Comparison of ENCODE assay signal across 8 cellular contexts in genomic region chr11:26595207-26595865, GRCh38. TPM values are rescaled to one million over a fixed set of nuclear protein-coding genes. Genes with fewer than 3 reads are reported as not detected.
"Had no signal": no experiment of that assay in that cellular context is flagged by ENCODE, and none has a peak within 500 bp of the region (broad histone marks: within the 10 kb centered on the region; RNA-seq: fewer than 3 reads in every experiment).

No MANE protein-coding gene starts in this region.

RNA-seq across cellular contexts. Expression of gene MUC15, which starts 23.3 kb away (rescaled TPM):
- total RNA-seq: activated CD4-positive, alpha-beta memory T cell treated with anti-CD3 and anti-CD28 coated beads, Interleukin-2, amount 10 ng/mL, durations not matched to agents 7 days and 5 days; activated CD4-positive, alpha-beta T cell treated with anti-CD3 and anti-CD28 coated beads for 36 hours; activated CD8-positive, alpha-beta memory T cell treated with anti-CD3 and anti-CD28 coated beads for 36 hours; activated naive CD4-positive, alpha-beta T cell treated with anti-CD3 and anti-CD28 coated beads for 36 hours; activated T-helper 17 cell treated with anti-CD3 and anti-CD28 coated beads, Interleukin-2, amount 50 U/mL, for 72 hours; Right ventricle myocardium inferior; T-helper 2 cell treated with Interferon-gamma antibody and Interleukin-4, amounts not matched to agents 100 ng/mL and 5 ng/mL, for 36 hours had no signal
- polyA plus RNA-seq: IgD-negative memory B cell had no signal
